ENCODE assay signal across 11 cellular contexts in genomic region chr10:98029149-98030092, GRCh38. TPM values are rescaled to one million over a fixed set of nuclear protein-coding genes. Genes with fewer than 3 reads are reported as not detected.
DNase-seq lines count a peak whose midpoint lies in the region; ATAC-seq and TF ChIP-seq lines count a peak whose summit lies in the region.
"Had no signal": no experiment of that assay in that cellular context is flagged by ENCODE, and none has a peak within 500 bp of the region (broad histone marks: within the 10 kb centered on the region; RNA-seq: fewer than 3 reads in every experiment).

No MANE protein-coding gene starts in this region.

- H3K27ac ChIP-seq in lung (ENCODE audit: low read depth in 1 of 2, low read length in 1 of 2) (no peak overlapping the region), tibial artery (no peak overlapping the region)

- ATAC-seq in lung (ENCODE audit: insufficient read depth, low FRiP score) (peak; percentile 5), HG02884 (IDR thresholded peaks at IDR 0.05; ENCODE audit: unreplicated experiment) (no peak)
- ATAC-seq: effector memory CD8-positive, alpha-beta T cell had no signal

- intact Hi-C loops in tibial artery (cut with DNase I; ENCODE audit: low total_unique reads), result no loop called here

- H3K9me3 ChIP-seq in lung (ENCODE audit: control insufficient read depth in 2 of 2, insufficient read depth in 1 of 2, low read length in 1 of 2) (no peaks in the 10 kb centered on the region), tibial artery (no peaks in the 10 kb centered on the region)

- H3K9me3 Mint-ChIP-seq in chondrocyte (ENCODE audit: low read depth), result no peaks in the 10 kb centered on the region
- H3K9me3 Mint-ChIP-seq: activated CD4-positive, alpha-beta memory T cell treated with anti-CD3 and anti-CD28 coated beads for 36 hours; effector memory CD8-positive, alpha-beta T cell had no signal

- H3K4me1 Mint-ChIP-seq in chondrocyte (ENCODE audit: low read depth), result peaks cover 3% of the 10 kb centered on the region

- no peak overlapping the region for H3K27ac Mint-ChIP-seq in chondrocyte (ENCODE audit: unreplicated experiment)
- H3K27ac Mint-ChIP-seq: activated CD4-positive, alpha-beta memory T cell treated with anti-CD3 and anti-CD28 coated beads for 36 hours; effector memory CD8-positive, alpha-beta T cell had no signal

- WGBS in lung, 2 donors, result 3 to 4% methylated on average over 44 of the region's 44 CpGs

- peak overlapping the region; percentile 17 for H3K4me3 ChIP-seq in lung
- H3K4me3 ChIP-seq in tibial artery, result peak overlapping the region; percentile 46 to 58

- H3K27me3 Mint-ChIP-seq in chondrocyte (ENCODE audit: low read depth), result peaks cover 77% of the 10 kb centered on the region

- DNase-seq in NCI-H1436 (lab: John Stamatoyannopoulos, UW) (peak; percentile 10), NCI-H1436 treated with DMSO at 0.1 percent for 48 hours (lab: John Stamatoyannopoulos, UW) (no peak), chondrocyte (ENCODE audit: low spot score) (no peak), lung (ENCODE audit: low spot score) (no peak), tibial artery (no peak), NCI-H774 (lab: John Stamatoyannopoulos, UW) (no peak)
- no peak for DNase-seq in stimulated activated CD4-positive, alpha-beta T cell treated with anti-CD3 and anti-CD28 coated beads, Interleukin-2, amount 100 ng/mL, for 24 hours
- DNase-seq: effector memory CD8-positive, alpha-beta T cell had no signal

- H3K4me1 ChIP-seq in lung (ENCODE audit: control insufficient read depth in 2 of 2, insufficient read depth in 2 of 2, low read length in 2 of 2), result peaks cover 0 to 13% of the 10 kb centered on the region in 2 donors
- H3K4me1 ChIP-seq in tibial artery, result peaks cover 5 to 26% (median 23%) of the 10 kb centered on the region in 4 donors

- H3K36me3 ChIP-seq in lung (ENCODE audit: control insufficient read depth in 2 of 2, insufficient read depth in 2 of 2, low read length in 2 of 2), result no peaks in the 10 kb centered on the region
- no peaks in the 10 kb centered on the region for H3K36me3 ChIP-seq in tibial artery

- H3K27me3 ChIP-seq in lung (ENCODE audit: control insufficient read depth, insufficient read depth), result peaks cover 13% of the 10 kb centered on the region
- H3K27me3 ChIP-seq in tibial artery, result peaks cover 0 to 70% of the 10 kb centered on the region in 2 donors

- no peaks in the 10 kb centered on the region for H3K36me3 Mint-ChIP-seq in chondrocyte (ENCODE audit: low read depth)
- H3K36me3 Mint-ChIP-seq: activated CD4-positive, alpha-beta memory T cell treated with anti-CD3 and anti-CD28 coated beads for 36 hours had no signal

- TF ChIP-seq CTCF in chondrocyte (IDR thresholded peaks at IDR 0.05) (no peak), lung (IDR thresholded peaks at IDR 0.05; ENCODE audit: control extremely low read depth, extremely low read depth) (no peak), tibial artery (IDR thresholded peaks at IDR 0.05) (no peak)

- peak overlapping the region; percentile 35 for H3K4me3 Mint-ChIP-seq in chondrocyte (ENCODE audit: unreplicated experiment)
- H3K4me3 Mint-ChIP-seq: activated CD4-positive, alpha-beta memory T cell treated with anti-CD3 and anti-CD28 coated beads for 36 hours had no signal

RNA-seq across cellular contexts. Expression of gene CRTAC1, which starts 1.0 kb away (rescaled TPM):
- 0.18 to 0.37 TPM in 2 of 3 replicates, not detected in the other for total RNA-seq in chondrocyte
- total RNA-seq in lung, result 10 to 100 TPM; 55.1 to 82.4 TPM
- polyA plus RNA-seq in lung, result 10 to 100 TPM; 45.8 to 53.4 TPM
- total RNA-seq: activated CD4-positive, alpha-beta memory T cell treated with anti-CD3 and anti-CD28 coated beads for 36 hours; NCI-H460 had no signal

Comparison
In these comparisons a context has a peak if more than half of its experiments do, and no peak if none do; other contexts are left out.
1. RNA of gene CRTAC1, which starts 1.0 kb away (total RNA-seq): 55.1 to 82.4 TPM in lung; 0.18 to 0.37 TPM in chondrocyte; every median in the first group is over 10 times any median in the second.